Comparison of ENCODE assay signal across 1 cellular context in genomic region chr2:130355578-130356431, GRCh38.
TF ChIP-seq lines count a peak whose summit lies in the region.

TSS of gene PTPN18 (plus strand) at chr2:130356056. CDS start at chr2:130356108, 52 bp downstream.

TF ChIP-seq in HepG2, 621 proteins besides CTCF, POLR2A, EP300 and RAD21 (continued from another document and continues in another):
- TF ChIP-seq KDM5B (CRISPR knock-in tag; IDR thresholded peaks at IDR 0.05; ENCODE audit: borderline replicate concordance) (peak; percentile 43; the same call in 1 of the 2 replicates), ZFP36L1 (CRISPR knock-in tag; IDR thresholded peaks at IDR 0.05) (peak; percentile 51), ZNF550 (CRISPR knock-in tag; IDR thresholded peaks at IDR 0.05; ENCODE audit: borderline replicate concordance) (0 out of 2 replicates have a peak, but pooled peaks have one; percentile 57), TGIF2 (CRISPR knock-in tag; IDR thresholded peaks at IDR 0.05) (0 out of 2 replicates have a peak, but pooled peaks have one; percentile 20), TBX3 (IDR thresholded peaks at IDR 0.05; ENCODE audit: borderline replicate concordance) (no peak), IKZF1 (IDR thresholded peaks at IDR 0.05) (no peak), SKI (IDR thresholded peaks at IDR 0.05; ENCODE audit: partially characterized antibody) (peak; percentile 68), ZFP1 (CRISPR knock-in tag; IDR thresholded peaks at IDR 0.05) (no peak), SRF (IDR thresholded peaks at IDR 0.05; ENCODE audit: low read depth, low read length) (no peak), POLR2AphosphoS5 (IDR thresholded peaks at IDR 0.05; ENCODE audit: low read depth, low read length) (peak; percentile 75), HOXA3 (CRISPR knock-in tag; IDR thresholded peaks at IDR 0.05) (peak; percentile 85), DBP (CRISPR knock-in tag; IDR thresholded peaks at IDR 0.05; ENCODE audit: not compliant biosample characterization) (no peak), TEAD3 (CRISPR knock-in tag; optimal IDR thresholded peaks at IDR 0.05; ENCODE audit: borderline replicate concordance) (peak; percentile 46), SRSF4 (IDR thresholded peaks at IDR 0.05; ENCODE audit: low read depth, low read length, poor library complexity, severe bottlenecking) (no peak), ARID4A (CRISPR knock-in tag; IDR thresholded peaks at IDR 0.05; ENCODE audit: borderline replicate concordance) (peak; percentile 87), ZNF672 (CRISPR knock-in tag; IDR thresholded peaks at IDR 0.05) (0 out of 2 replicates have a peak, but pooled peaks have one; percentile 60), SMAD3 (CRISPR knock-in tag; IDR thresholded peaks at IDR 0.05) (0 out of 2 replicates have a peak, but pooled peaks have one; percentile 9), HOXA9 (CRISPR knock-in tag; IDR thresholded peaks at IDR 0.05; ENCODE audit: borderline replicate concordance) (peak; percentile 38; the same call in 1 of the 2 replicates), REL (CRISPR knock-in tag; conservative IDR thresholded peaks at IDR 0.05) (peak; percentile 86), THYN1 (CRISPR knock-in tag; IDR thresholded peaks at IDR 0.05; ENCODE audit: borderline replicate concordance, low read depth) (no peak), ZNF788 (CRISPR knock-in tag; IDR thresholded peaks at IDR 0.05; ENCODE audit: borderline replicate concordance) (peak; percentile 70; the same call in 1 of the 2 replicates), NR2F6 (IDR thresholded peaks at IDR 0.05) (no peak), NR2F6 (CRISPR knock-in tag; IDR thresholded peaks at IDR 0.05) (no peak), AGO1 (IDR thresholded peaks at IDR 0.05; ENCODE audit: low read depth, low read length, poor library complexity, severe bottlenecking) (peak; percentile 64), ZNF619 (CRISPR knock-in tag; IDR thresholded peaks at IDR 0.05) (peak; percentile 16; the same call in 1 of the 2 replicates), GABPB1 (CRISPR knock-in tag; IDR thresholded peaks at IDR 0.05) (peak; percentile 74), MED13 (CRISPR knock-in tag; IDR thresholded peaks at IDR 0.05) (peak; percentile 11; the same call in 1 of the 2 replicates), SP1 (IDR thresholded peaks at IDR 0.05) (no peak), SP1 (CRISPR knock-in tag; IDR thresholded peaks at IDR 0.05) (0 out of 2 replicates have a peak, but pooled peaks have one; percentile 31), ZSCAN9 (CRISPR knock-in tag; IDR thresholded peaks at IDR 0.05; ENCODE audit: borderline replicate concordance) (peak; percentile 56; the same call in 1 of the 2 replicates), TAF1 (CRISPR knock-in tag; IDR thresholded peaks at IDR 0.05) (peak; percentile 78), ZGPAT (CRISPR knock-in tag; IDR thresholded peaks at IDR 0.05) (peak; percentile 48; the same call in 1 of the 2 replicates), HOMEZ (CRISPR knock-in tag; IDR thresholded peaks at IDR 0.05; ENCODE audit: low read depth) (0 out of 2 replicates have a peak, but pooled peaks have one; percentile 17), ZNF7 (CRISPR knock-in tag; IDR thresholded peaks at IDR 0.05) (0 out of 2 replicates have a peak, but pooled peaks have one; percentile 20), ZNF781 (CRISPR knock-in tag; IDR thresholded peaks at IDR 0.05; ENCODE audit: borderline replicate concordance, not compliant biosample characterization) (no peak), CHD4 (IDR thresholded peaks at IDR 0.05; ENCODE audit: borderline replicate concordance, low read length) (no peak), NR2C2 (CRISPR knock-in tag; IDR thresholded peaks at IDR 0.05; ENCODE audit: borderline replicate concordance) (no peak; the same call in 1 of the 2 replicates), RFXANK (CRISPR knock-in tag; IDR thresholded peaks at IDR 0.05) (0 out of 2 replicates have a peak, but pooled peaks have one; percentile 9), ZNF549 (CRISPR knock-in tag; IDR thresholded peaks at IDR 0.05) (peak; percentile 54; the same call in 1 of the 2 replicates), ASH2L (IDR thresholded peaks at IDR 0.05; ENCODE audit: insufficient read length, low read depth, low read length) (peak; percentile 89), SP2 (CRISPR knock-in tag; IDR thresholded peaks at IDR 0.05) (peak; percentile 11; the same call in 1 of the 2 replicates), ZNF777 (CRISPR knock-in tag; IDR thresholded peaks at IDR 0.05) (peak; percentile 79), PHB2 (IDR thresholded peaks at IDR 0.05; ENCODE audit: partially characterized antibody) (no peak), CEBPZ (IDR thresholded peaks at IDR 0.05; ENCODE audit: low read length) (no peak), PRDM4 (CRISPR knock-in tag; IDR thresholded peaks at IDR 0.05; ENCODE audit: borderline replicate concordance) (no peak), NAIF1 (CRISPR knock-in tag; IDR thresholded peaks at IDR 0.05; ENCODE audit: borderline replicate concordance) (no peak), ZNF556 (CRISPR knock-in tag; IDR thresholded peaks at IDR 0.05; ENCODE audit: borderline replicate concordance) (no peak; the same call in 1 of the 2 replicates), ZFP41 (CRISPR knock-in tag; IDR thresholded peaks at IDR 0.05; ENCODE audit: borderline replicate concordance) (peak; percentile 11; the same call in 1 of the 2 replicates), ZBTB7A (CRISPR knock-in tag; IDR thresholded peaks at IDR 0.05) (peak; percentile 67), MXD4 (CRISPR knock-in tag; IDR thresholded peaks at IDR 0.05) (peak; percentile 60; the same call in 1 of the 2 replicates), MXD3 (CRISPR knock-in tag; IDR thresholded peaks at IDR 0.05) (peak; percentile 59; the same call in 1 of the 2 replicates), MAX (IDR thresholded peaks at IDR 0.05) (peak; percentile 91), MTF2 (CRISPR knock-in tag; IDR thresholded peaks at IDR 0.05; ENCODE audit: borderline replicate concordance) (peak; percentile 21; the same call in 1 of the 2 replicates), KAT8 (CRISPR knock-in tag; IDR thresholded peaks at IDR 0.05) (peak; percentile 43; the same call in 1 of the 2 replicates), FOXA3 (CRISPR knock-in tag; IDR thresholded peaks at IDR 0.05) (peak; percentile 45; the same call in 1 of the 2 replicates), SP4 (CRISPR knock-in tag; IDR thresholded peaks at IDR 0.05) (peak; percentile 75; the same call in 1 of the 2 replicates)
